Comparison of ENCODE assay signal across 22 cellular contexts in genomic region chr5:20608567-20608966, GRCh38.
DNase-seq lines count a peak whose midpoint lies in the region; ATAC-seq and TF ChIP-seq lines count a peak whose summit lies in the region.
"Had no signal": no experiment of that assay in that cellular context is flagged by ENCODE, and none has a peak within 500 bp of the region (broad histone marks: within the 10 kb centered on the region; RNA-seq: fewer than 3 reads in every experiment).

No MANE protein-coding gene starts in this region.

- H3K9me3 Mint-ChIP-seq in WTC11 (peaks cover 10% of the 10 kb centered on the region), mesothelial cell of epicardium (no peaks in the 10 kb centered on the region), CD14-positive monocyte (peaks cover 0 to 11% (median 3%) of the 10 kb centered on the region in 7 donors)

- ATAC-seq in WTC11, result no peak
- ATAC-seq: A549; CD8-positive, alpha-beta T cell; GM12878 had no signal

- no peak for TF ChIP-seq CTCF in WTC11 (IDR thresholded peaks at IDR 0.05)
- TF ChIP-seq CTCF in mesothelial cell of epicardium (IDR thresholded peaks at IDR 0.05; ENCODE audit: unreplicated experiment), result no peak
- no peak for TF ChIP-seq CTCF in CD14-positive monocyte (IDR thresholded peaks at IDR 0.05)

- POLR2A ChIA-PET in WTC11 (lab: Charles Lee), result no interaction called here

- H3K4me1 Mint-ChIP-seq in WTC11 (peaks cover 24% of the 10 kb centered on the region), mesothelial cell of epicardium (peaks cover 14% of the 10 kb centered on the region), CD14-positive monocyte (peaks cover 4% of the 10 kb centered on the region)

- intact Hi-C loops in CD14-positive monocyte (cut with micrococcal nuclease), result no loop called here

- CTCF ChIA-PET in WTC11 (lab: Charles Lee), result no interaction called here

- peaks cover 13% of the 10 kb centered on the region for H3K27me3 Mint-ChIP-seq in WTC11 (ENCODE audit: low read depth)
- no peaks in the 10 kb centered on the region for H3K27me3 Mint-ChIP-seq in mesothelial cell of epicardium (ENCODE audit: low read depth)
- no peaks in the 10 kb centered on the region for H3K27me3 Mint-ChIP-seq in CD14-positive monocyte (ENCODE audit: low read depth in 3 of 3)
- H3K27me3 Mint-ChIP-seq: CD4-positive, alpha-beta T cell had no signal

- H3K27ac Mint-ChIP-seq in WTC11 (peak overlapping the region; percentile 73; the same call in 1 of the 2 replicates), mesothelial cell of epicardium (peak overlapping the region; percentile 1), CD14-positive monocyte (no peak overlapping the region)
- H3K27ac Mint-ChIP-seq: CD4-positive, alpha-beta T cell; CD8-positive, alpha-beta T cell had no signal

- H3K36me3 Mint-ChIP-seq in WTC11, result peaks cover 6% of the 10 kb centered on the region; the same call in 1 of the 2 replicates
- no peaks in the 10 kb centered on the region for H3K36me3 Mint-ChIP-seq in mesothelial cell of epicardium
- H3K36me3 Mint-ChIP-seq in CD14-positive monocyte, result no peaks in the 10 kb centered on the region
- H3K36me3 Mint-ChIP-seq: CD8-positive, alpha-beta T cell had no signal

- peak; percentile 23 for DNase-seq in SKM-1 treated with dmso at 0.1 percent for 144 hours (lab: John Stamatoyannopoulos, UW; ENCODE audit: unreplicated experiment)
- DNase-seq in SKM-1 (lab: John Stamatoyannopoulos, UW; ENCODE audit: unreplicated experiment), result no peak
- DNase-seq in WTC11 (ENCODE audit: low spot score), result no peak
- no peak for DNase-seq in mesothelial cell of epicardium (ENCODE audit: low spot score in 2 of 2, unreplicated experiment in 2 of 2)
- peak; percentile 26 for DNase-seq in renal cortical epithelial cell (ENCODE audit: low read depth)
- DNase-seq in Ammon's horn (ENCODE audit: low spot score), result no peak
- DNase-seq in CD14-positive monocyte (ENCODE audit: low spot score), result no peak
- DNase-seq in anterior cingulate cortex (lab: John Stamatoyannopoulos, UW), result no peak
- DNase-seq: BE2C; C1 segment of cervical spinal cord; Caco-2; Calu3; CD4-positive, alpha-beta T cell; CD8-positive, alpha-beta T cell; DMS 273 treated with DMSO at 0.1 percent for 48 hours; DMS53; DMS79; DND-41; EL; GDM1 had no signal

- H3K4me3 Mint-ChIP-seq in WTC11 (no peak overlapping the region), mesothelial cell of epicardium (no peak overlapping the region), CD14-positive monocyte (no peak overlapping the region)
- H3K4me3 Mint-ChIP-seq: CD4-positive, alpha-beta T cell; CD8-positive, alpha-beta T cell had no signal

TF ChIP-seq in WTC11, 78 proteins besides CTCF, POLR2A, EP300 and RAD21:
- TF ChIP-seq NR1H2 (CRISPR knock-in tag; IDR thresholded peaks at IDR 0.05), result no peak
- no peak for TF ChIP-seq ZNF219 (CRISPR knock-in tag; IDR thresholded peaks at IDR 0.05; ENCODE audit: borderline replicate concordance)
- no peak for TF ChIP-seq RORB (CRISPR knock-in tag; IDR thresholded peaks at IDR 0.05)
- no peak for TF ChIP-seq SP1 (CRISPR knock-in tag; conservative IDR thresholded peaks at IDR 0.05)
- TF ChIP-seq SMAD3 (CRISPR knock-in tag; IDR thresholded peaks at IDR 0.05; ENCODE audit: borderline replicate concordance), result no peak
- no peak for TF ChIP-seq ZNF512 (CRISPR knock-in tag; IDR thresholded peaks at IDR 0.05; ENCODE audit: borderline replicate concordance)
- TF ChIP-seq TP53 (CRISPR knock-in tag; IDR thresholded peaks at IDR 0.05), result no peak
- TF ChIP-seq EMX1 (CRISPR knock-in tag; IDR thresholded peaks at IDR 0.05), result no peak
- TF ChIP-seq JAZF1 (CRISPR knock-in tag; IDR thresholded peaks at IDR 0.05), result no peak
- TF ChIP-seq SOX15 (CRISPR knock-in tag; IDR thresholded peaks at IDR 0.05), result no peak
- TF ChIP-seq E2F1 (CRISPR knock-in tag; IDR thresholded peaks at IDR 0.05), result no peak
- no peak for TF ChIP-seq HMGXB4 (CRISPR knock-in tag; IDR thresholded peaks at IDR 0.05)
- TF ChIP-seq ATF2 (CRISPR knock-in tag; IDR thresholded peaks at IDR 0.05; ENCODE audit: borderline replicate concordance, low read depth), result no peak
- TF ChIP-seq STAT6 (CRISPR knock-in tag; conservative IDR thresholded peaks at IDR 0.05; ENCODE audit: low read depth), result no peak
- TF ChIP-seq ZNF396 (CRISPR knock-in tag; IDR thresholded peaks at IDR 0.05; ENCODE audit: borderline replicate concordance), result no peak
- TF ChIP-seq TEAD4 (CRISPR knock-in tag; IDR thresholded peaks at IDR 0.05), result no peak
- no peak for TF ChIP-seq ESRRA (CRISPR knock-in tag; IDR thresholded peaks at IDR 0.05; ENCODE audit: borderline replicate concordance)
- TF ChIP-seq ATF3 (CRISPR knock-in tag; conservative IDR thresholded peaks at IDR 0.05), result no peak
- no peak for TF ChIP-seq GTF2I (CRISPR knock-in tag; conservative IDR thresholded peaks at IDR 0.05)

Comparison
In these comparisons a context has a peak if more than half of its experiments do, and no peak if none do; other contexts are left out.
1. DNase-seq: peak in SKM-1 treated with dmso at 0.1 percent for 144 hours (single experiment) and renal cortical epithelial cell (single experiment); none in SKM-1 (single experiment), WTC11 (single experiment), mesothelial cell of epicardium (0 of 2), Ammon's horn (single experiment), CD14-positive monocyte (single experiment) and anterior cingulate cortex (0 of 58).
2. H3K27ac Mint-ChIP-seq: peak in WTC11 (single experiment) and mesothelial cell of epicardium (single experiment); none in CD14-positive monocyte (0 of 7).